Comparison of ENCODE assay signal across 8 cellular contexts in genomic region chr18:9335255-9336045, GRCh38. TPM values are rescaled to one million over a fixed set of nuclear protein-coding genes. Genes with fewer than 3 reads are reported as not detected.
DNase-seq lines count a peak whose midpoint lies in the region; ATAC-seq and TF ChIP-seq lines count a peak whose summit lies in the region.

No MANE protein-coding gene starts in this region.

- BruUV-seq in OCI-LY7 (replicated peaks; lab: Mats Ljungman, UMichigan) = TSS peak; percentile 62

- H3K36me3 ChIP-seq in OCI-LY7 (ENCODE audit: insufficient read depth, low read length) = peaks cover 9% of the 10 kb centered on the region; the same call in 1 of the 2 replicates
- peaks cover 25% of the 10 kb centered on the region for H3K36me3 ChIP-seq in endodermal cell (ENCODE audit: control insufficient read depth, insufficient read depth, low read length)
- peaks cover 5% of the 10 kb centered on the region for H3K36me3 ChIP-seq in neural progenitor cell

- H3K4me2 ChIP-seq in OCI-LY7 (ENCODE audit: low read length) = peak overlapping the region; percentile 93
- H3K4me2 ChIP-seq in neural progenitor cell = peak overlapping the region; percentile 78

- H3K27ac Mint-ChIP-seq in activated CD4-positive, alpha-beta T cell treated with anti-CD3 and anti-CD28 coated beads for 36 hours = peak overlapping the region; percentile 58
- H3K27ac Mint-ChIP-seq in endodermal cell = no peak overlapping the region
- peak overlapping the region; percentile 79 for H3K27ac Mint-ChIP-seq in neural progenitor cell

- peak overlapping the region; percentile 73 for H3K9ac ChIP-seq in endodermal cell (ENCODE audit: extremely low read depth, low read length, poor library complexity, severe bottlenecking)
- peak overlapping the region; percentile 51 for H3K9ac ChIP-seq in neural progenitor cell

- peaks cover 15% of the 10 kb centered on the region for H3F3A ChIP-seq in neural progenitor cell (ENCODE audit: low read depth)

- peaks cover 7% of the 10 kb centered on the region; the same call in 1 of the 2 replicates for H3K79me2 ChIP-seq in OCI-LY7 (ENCODE audit: insufficient read depth, low read depth, low read length)
- H3K79me2 ChIP-seq in neural progenitor cell (ENCODE audit: low read depth) = peaks cover 35% of the 10 kb centered on the region

- no peaks in the 10 kb centered on the region for H3K9me2 ChIP-seq in OCI-LY7 (ENCODE audit: insufficient read depth, low read length)

- H3K9me3 Mint-ChIP-seq in activated CD4-positive, alpha-beta T cell treated with anti-CD3 and anti-CD28 coated beads for 36 hours (ENCODE audit: low read depth) = no peaks in the 10 kb centered on the region
- no peaks in the 10 kb centered on the region for H3K9me3 Mint-ChIP-seq in endodermal cell
- H3K9me3 Mint-ChIP-seq in neural progenitor cell = peaks cover 6% of the 10 kb centered on the region

- H3K27me3 Mint-ChIP-seq in activated CD4-positive, alpha-beta T cell treated with anti-CD3 and anti-CD28 coated beads for 36 hours = peaks cover 3% of the 10 kb centered on the region
- H3K27me3 Mint-ChIP-seq in endodermal cell (ENCODE audit: insufficient read depth) = peaks cover 16% of the 10 kb centered on the region
- H3K27me3 Mint-ChIP-seq in neural progenitor cell (ENCODE audit: insufficient read depth, low read depth) = peaks cover 2% of the 10 kb centered on the region

- H4K20me1 ChIP-seq in OCI-LY7 (ENCODE audit: insufficient read depth, low read length) = no peaks in the 10 kb centered on the region
- H4K20me1 ChIP-seq in neural progenitor cell (ENCODE audit: low read depth) = no peaks in the 10 kb centered on the region

- peak overlapping the region; percentile 85 for H2AFZ ChIP-seq in OCI-LY7 (ENCODE audit: low read length)
- H2AFZ ChIP-seq in neural progenitor cell (replicated peaks) = peak overlapping the region; percentile 77

- H3K4me1 Mint-ChIP-seq in activated CD4-positive, alpha-beta T cell treated with anti-CD3 and anti-CD28 coated beads for 36 hours = peaks cover 22% of the 10 kb centered on the region
- H3K4me1 Mint-ChIP-seq in endodermal cell (peaks cover 6% of the 10 kb centered on the region), neural progenitor cell (peaks cover 17% of the 10 kb centered on the region)

- TF ChIP-seq CTCF in OCI-LY7 (conservative IDR thresholded peaks at IDR 0.05; ENCODE audit: low read length) = no peak
- TF ChIP-seq CTCF in endodermal cell (conservative IDR thresholded peaks at IDR 0.05) = no peak
- TF ChIP-seq CTCF in neural progenitor cell (IDR thresholded peaks at IDR 0.05) = no peak
- TF ChIP-seq CTCF in GM10266 (IDR thresholded peaks at IDR 0.05; ENCODE audit: control insufficient read depth, insufficient read depth, low read depth, missing control alignments) = no peak

- peaks cover 6% of the 10 kb centered on the region for H3K27me3 ChIP-seq in endodermal cell (ENCODE audit: control insufficient read depth, insufficient read depth, low read length, poor library complexity, severe bottlenecking)
- peaks cover 14% of the 10 kb centered on the region for H3K27me3 ChIP-seq in neural progenitor cell

- H3K9me3 ChIP-seq in OCI-LY7 (ENCODE audit: low read length) (no peaks in the 10 kb centered on the region), endodermal cell (ENCODE audit: control insufficient read depth, low read length) (no peaks in the 10 kb centered on the region), neural progenitor cell (ENCODE audit: low read depth) (no peaks in the 10 kb centered on the region)

- POLR2A ChIA-PET in activated CD4-positive, alpha-beta T cell treated with anti-CD3 and anti-CD28 coated beads for 36 hours (lab: Charles Lee) = interaction anchor here (1.2 kb wide), 1 partner anchor 578 kb away, joined by 4 read pairs; the partner anchor contains the start of gene VAPA
- POLR2A ChIA-PET in OCI-LY7 (lab: Charles Lee) = interaction anchor here (0.6 kb wide), 1 partner anchor 106 kb away, joined by 4 read pairs; no protein-coding TSS in a partner anchor

- H3K4me3 ChIP-seq in OCI-LY7 (ENCODE audit: low read depth, low read length, poor library complexity, severe bottlenecking) (peak overlapping the region; percentile 96), endodermal cell (ENCODE audit: low read length) (peak overlapping the region; percentile 85), neural progenitor cell (peak overlapping the region; percentile 76)

- ATAC-seq in activated CD4-positive, alpha-beta T cell treated with anti-CD3 and anti-CD28 coated beads for 36 hours = peak; percentile 53
- no peak for ATAC-seq in HG02970 (IDR thresholded peaks at IDR 0.05; ENCODE audit: low FRiP score, unreplicated experiment)
- no peak for ATAC-seq in esophagus mucosa

- H3K4me1 ChIP-seq in OCI-LY7 (ENCODE audit: insufficient read depth, low read length, poor library complexity, severe bottlenecking) = peaks cover 8% of the 10 kb centered on the region
- no peaks in the 10 kb centered on the region for H3K4me1 ChIP-seq in endodermal cell (ENCODE audit: control insufficient read depth, insufficient read depth, low read length)
- no peaks in the 10 kb centered on the region for H3K4me1 ChIP-seq in neural progenitor cell

- CTCF ChIA-PET in activated CD4-positive, alpha-beta T cell treated with anti-CD3 and anti-CD28 coated beads for 36 hours (lab: Charles Lee) = interaction anchor here (1.5 kb wide), 1 partner anchor 181 kb away, joined by 3 read pairs; no protein-coding TSS in a partner anchor
- CTCF ChIA-PET in OCI-LY7 (lab: Charles Lee; ENCODE audit: unreplicated experiment) = no interaction called here

- peaks cover 8% of the 10 kb centered on the region for H3K36me3 Mint-ChIP-seq in activated CD4-positive, alpha-beta T cell treated with anti-CD3 and anti-CD28 coated beads for 36 hours (ENCODE audit: low read depth)
- H3K36me3 Mint-ChIP-seq in endodermal cell (ENCODE audit: low read depth) (peaks cover 22% of the 10 kb centered on the region), neural progenitor cell (peaks cover 16% of the 10 kb centered on the region)

- whole genome bisulfite sequencing in endodermal cell (ENCODE audit: insufficient coverage in 1 of 2, insufficient read length in 1 of 2), 2 experiments = 21 to 27% methylated on average over 12 to 20 of the region's 21 CpGs

- DNase-seq in activated CD4-positive, alpha-beta T cell treated with anti-CD3 and anti-CD28 coated beads for 36 hours = no peak
- DNase-seq in activated CD4-positive, alpha-beta T cell treated with anti-CD3 and anti-CD28 coated beads, Interleukin-2, amount 50 U/mL, for 48 hours = no peak
- DNase-seq in OCI-LY7 (ENCODE audit: low spot score) (no peak), endodermal cell (no peak), neural progenitor cell (ENCODE audit: low spot score) (peak; percentile 3), GM10266 (ENCODE audit: extremely low spot score) (no peak)

- H3K27ac ChIP-seq in OCI-LY7 (ENCODE audit: low read depth, low read length, poor library complexity, severe bottlenecking) (no peak overlapping the region), endodermal cell (ENCODE audit: low read depth, low read length) (no peak overlapping the region), neural progenitor cell (no peak overlapping the region)

- H3K4me3 Mint-ChIP-seq in activated CD4-positive, alpha-beta T cell treated with anti-CD3 and anti-CD28 coated beads for 36 hours = peak overlapping the region; percentile 82
- H3K4me3 Mint-ChIP-seq in endodermal cell = peak overlapping the region; percentile 71
- peak overlapping the region; percentile 96 for H3K4me3 Mint-ChIP-seq in neural progenitor cell

- intact Hi-C loops in activated CD4-positive, alpha-beta T cell treated with anti-CD3 and anti-CD28 coated beads for 36 hours (cut with DNase I, micrococcal nuclease) = loop anchor here (2.0 to 10.0 kb wide), 9 partner anchors 69 to 727 kb away; partner anchors contain the start of genes PPP4R1 (in 2 of the 2), ANKRD12 (in 1 of the 2), MTCL1 (in 1 of the 2) and RAB12 (in 1 of the 2)
- intact Hi-C loops in OCI-LY7 (cut with micrococcal nuclease; ENCODE audit: unreplicated experiment) = loop anchor here (2.0 to 5.0 kb wide), 4 partner anchors 181 to 577 kb away; partner anchors contain the start of genes ANKRD12 and VAPA

RNA-seq across cellular contexts. Expression of gene TWSG1, which starts 0.9 kb away (rescaled TPM):
- 1 to 10 TPM; 7.9 to 8.8 TPM for total RNA-seq in activated CD4-positive, alpha-beta T cell treated with anti-CD3 and anti-CD28 coated beads for 36 hours
- 7.4 and 7.5 TPM in 2 replicates for total RNA-seq in OCI-LY7 (2014; rRNA removed; shearing (Covaris generic))
- total RNA-seq in OCI-LY7 (2022) (10.9 and 11.6 TPM in 2 replicates), endodermal cell (10 to 100 TPM; 30.7 to 31.4 TPM), neural progenitor cell (ENCODE audit: low replicate concordance) (50.5 and 87.9 TPM in 2 replicates), esophagus mucosa (15.9 TPM)
- polyA plus RNA-seq in endodermal cell (2013, experiment 1 of 2) = 38.9 TPM
- polyA plus RNA-seq in endodermal cell (2013, experiment 2 of 2) = 39.4 TPM
